ENCODE assay signal across 9 cellular contexts in the genomic region with DNA sequence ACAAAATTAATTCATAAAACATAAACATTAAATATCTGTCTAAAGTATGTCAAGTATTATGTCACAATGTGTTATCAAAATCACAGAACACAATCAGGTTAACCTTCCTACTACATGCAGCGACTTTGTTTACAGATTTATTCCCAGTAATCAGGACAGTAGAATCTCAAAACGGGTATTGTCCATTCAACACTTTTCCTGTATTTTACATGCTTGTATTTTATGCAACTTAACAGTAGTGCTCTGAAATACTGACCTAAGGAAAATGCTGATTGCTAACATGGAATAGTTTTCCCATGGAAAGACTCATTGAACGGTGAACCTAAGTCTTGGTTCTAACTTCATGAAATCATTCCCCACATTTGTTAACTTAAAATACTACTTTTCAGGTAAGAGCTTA. TPM values are rescaled to one million over a fixed set of nuclear protein-coding genes. Genes with fewer than 3 reads are reported as not detected.
DNase-seq lines count a peak whose midpoint lies in the region; ATAC-seq, FAIRE-seq and TF ChIP-seq lines count a peak whose summit lies in the region.
"Had no signal": no experiment of that assay in that cellular context is flagged by ENCODE, and none has a peak within 500 bp of the region (broad histone marks: within the 10 kb centered on the region; RNA-seq: fewer than 3 reads in every experiment).

No MANE protein-coding gene starts in this region.

- no peak for TF ChIP-seq EP300 in A549 (IDR thresholded peaks at IDR 0.05)

- BruUV-seq in mammary epithelial cell (replicated peaks; lab: Mats Ljungman, UMichigan) = no TSS peak

- no peak for FAIRE-seq in A549 (lab: Jason Lieb, UNC)

- POLR2A ChIA-PET in A549 (lab: Yijun Ruan, JAX) = no interaction called here

- WGBS in A549 (ENCODE audit: missing lambda C conversion rate) = 3% methylated on average over 3 of the region's 3 CpGs
- WGBS in mammary epithelial cell (ENCODE audit: low coverage, missing lambda C conversion rate) = 3% methylated on average over 3 of the region's 3 CpGs

- H3K27ac ChIP-seq in A549 (no peak overlapping the region), HUES48 (ENCODE audit: low read depth, low read length) (no peak overlapping the region), mammary epithelial cell (ENCODE audit: insufficient read depth, low read depth, low read length) (peak overlapping the region; percentile 94), mucosa of rectum (ENCODE audit: low read depth in 2 of 2, low read length in 2 of 2) (no peak overlapping the region)

- dilution Hi-C loops in mammary epithelial cell (cut with HindIII; ENCODE audit: low sequenced_read_pairs) = loop anchor here (5.0 kb wide), 1 partner anchor 81 kb away; no protein-coding TSS in a partner anchor

- peaks cover 26% of the 10 kb centered on the region for H3K4me1 ChIP-seq in A549
- peaks cover 19% of the 10 kb centered on the region for H3K4me1 ChIP-seq in HUES48 (ENCODE audit: control insufficient read depth, insufficient read depth, low read length)
- H3K4me1 ChIP-seq in mammary epithelial cell (ENCODE audit: insufficient read depth, low read length) = peaks cover 18% of the 10 kb centered on the region
- H3K4me1 ChIP-seq in mucosa of rectum (ENCODE audit: control insufficient read depth in 2 of 2, insufficient read depth in 2 of 2, low read length in 2 of 2) = peaks cover 7 to 9% of the 10 kb centered on the region in 2 donors

- ATAC-seq in A549 = no peak

- H3K9ac ChIP-seq in HUES48 (ENCODE audit: low read depth, low read length) (peak overlapping the region; percentile 95), mammary epithelial cell (ENCODE audit: insufficient read depth, low read length) (peak overlapping the region; percentile 98), mucosa of rectum (ENCODE audit: low read depth in 1 of 2, low read length in 2 of 2) (peak overlapping the region in 1 of 2 donors; percentile 52)

- no peak for DNase-seq in A549 (ENCODE audit: low read depth in 1 of 2, low spot score in 1 of 2)
- no peak for DNase-seq in mammary epithelial cell
- no peak for DNase-seq in Kasumi-1 (lab: John Stamatoyannopoulos, UW)
- DNase-seq in mesenteric fat pad (ENCODE audit: low spot score) = no peak
- DNase-seq in NCI-H526 treated with DMSO at 0.1 percent for 48 hours (lab: John Stamatoyannopoulos, UW) = no peak
- no peak for DNase-seq in COLO829 (ENCODE audit: low spot score)
- DNase-seq: activated gamma-delta T cell treated with Interleukin-2 at 50 U/mL for 16 hours had no signal

- H3K4me2 ChIP-seq in A549 (peak overlapping the region; percentile 84), mammary epithelial cell (ENCODE audit: insufficient read depth, low read depth, low read length) (peak overlapping the region; percentile 93)

- H3K4me3 ChIP-seq in A549 (peak overlapping the region; percentile 84), HUES48 (ENCODE audit: low read depth, low read length) (peak overlapping the region; percentile 90), mammary epithelial cell (replicated peaks in 1 of 3; ENCODE audit: insufficient read depth in 1 of 3, low read depth in 2 of 3, low read length in 3 of 3) (peak overlapping the region; percentile 83 to 99 (median 93)), mucosa of rectum (ENCODE audit: low read length in 2 of 2) (peak overlapping the region; percentile 85 to 95)

- no peak overlapping the region for H2AFZ ChIP-seq in mammary epithelial cell (ENCODE audit: low read depth, low read length)

- TF ChIP-seq POLR2A in A549 (IDR thresholded peaks at IDR 0.05; ENCODE audit: low read length) = no peak

- H3K9me3 ChIP-seq in A549 (no peaks in the 10 kb centered on the region), HUES48 (ENCODE audit: control insufficient read depth, insufficient read depth, low read length) (no peaks in the 10 kb centered on the region), mammary epithelial cell (replicated peaks; ENCODE audit: insufficient read depth, low read length) (no peaks in the 10 kb centered on the region), mucosa of rectum (ENCODE audit: control insufficient read depth in 2 of 2, low read length in 2 of 2) (no peaks in the 10 kb centered on the region)

- in situ Hi-C loops in mammary epithelial cell (cut with MboI; ENCODE audit: low sequenced_read_pairs in 2 of 2) = no loop called here

- intact Hi-C loops in mammary epithelial cell (cut with micrococcal nuclease) = no loop called here

- CTCF ChIA-PET in A549 (lab: Yijun Ruan, JAX) = interaction anchor here (1.2 to 1.7 kb wide), 2 partner anchors 13 to 73 kb away, joined by 3 read pairs; no protein-coding TSS in a partner anchor
- CTCF ChIA-PET in mammary epithelial cell (lab: Charles Lee; ENCODE audit: low non-redundant PET) = no interaction called here

- no peaks in the 10 kb centered on the region for H3K27me3 ChIP-seq in HUES48 (ENCODE audit: control insufficient read depth, insufficient read depth, low read length)
- H3K27me3 ChIP-seq in mammary epithelial cell (ENCODE audit: insufficient read depth, low read length) = no peaks in the 10 kb centered on the region
- H3K27me3 ChIP-seq in mucosa of rectum (ENCODE audit: control insufficient read depth in 2 of 2, insufficient read depth in 2 of 2, low read length in 2 of 2) = no peaks in the 10 kb centered on the region

- peaks cover 66% of the 10 kb centered on the region for H3K36me3 ChIP-seq in HUES48 (ENCODE audit: control insufficient read depth, insufficient read depth, low read length)
- peaks cover 23% of the 10 kb centered on the region for H3K36me3 ChIP-seq in mammary epithelial cell (ENCODE audit: insufficient read depth, low read length)
- H3K36me3 ChIP-seq in mucosa of rectum (ENCODE audit: control insufficient read depth in 2 of 2, insufficient read depth in 2 of 2, low read length in 2 of 2) = peaks cover 28 to 29% of the 10 kb centered on the region in 2 donors

- TF ChIP-seq RAD21 in A549 (conservative IDR thresholded peaks at IDR 0.05 in 1 of 2, IDR thresholded peaks at IDR 0.05 in 1 of 2) = no peak

- H4K20me1 ChIP-seq in mammary epithelial cell (ENCODE audit: insufficient read depth, low read length) = peaks cover 29% of the 10 kb centered on the region

- TF ChIP-seq CTCF in A549 (IDR thresholded peaks at IDR 0.05) = no peak
- no peak for TF ChIP-seq CTCF in mammary epithelial cell (conservative IDR thresholded peaks at IDR 0.05 in 1 of 2, IDR thresholded peaks at IDR 0.05 in 1 of 2; ENCODE audit: extremely low read depth in 1 of 2, insufficient read depth in 1 of 2, low read depth in 1 of 2, low read length in 2 of 2)

- peaks cover 75% of the 10 kb centered on the region for H3K79me2 ChIP-seq in mammary epithelial cell (ENCODE audit: insufficient read depth, low read length)

TF ChIP-seq in A549, 52 proteins besides CTCF, POLR2A, EP300 and RAD21:
- TF ChIP-seq, protein P1, sequence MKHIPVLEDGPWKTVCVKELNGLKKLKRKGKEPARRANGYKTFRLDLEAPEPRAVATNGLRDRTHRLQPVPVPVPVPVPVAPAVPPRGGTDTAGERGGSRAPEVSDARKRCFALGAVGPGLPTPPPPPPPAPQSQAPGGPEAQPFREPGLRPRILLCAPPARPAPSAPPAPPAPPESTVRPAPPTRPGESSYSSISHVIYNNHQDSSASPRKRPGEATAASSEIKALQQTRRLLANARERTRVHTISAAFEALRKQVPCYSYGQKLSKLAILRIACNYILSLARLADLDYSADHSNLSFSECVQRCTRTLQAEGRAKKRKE (CRISPR knock-in tag; IDR thresholded peaks at IDR 0.05; ENCODE audit: low read depth) = no peak
- no peak for TF ChIP-seq HMGXB4 (CRISPR knock-in tag; IDR thresholded peaks at IDR 0.05; ENCODE audit: borderline replicate concordance)

RNA-seq across cellular contexts. Expression of gene SERBP1, which starts 2.3 kb away (rescaled TPM):
- polyA plus RNA-seq in A549 (2011; rRNA removed) (145 and 333 TPM in 2 replicates), A549 (2017; fragmentation: RNase III; extraction: RNeasy Plus Mini Kit Qiagen cat#74134 plus additional on column Dnase treatment) (222 to 254 TPM (median 237 TPM) in 3 replicates), mammary epithelial cell (229 TPM)
- 108 and 146 TPM in 2 replicates for polyA plus RNA-seq in A549 (2012; cell fraction: cytosol; rRNA removed)
- 50.0 and 65.7 TPM in 2 replicates for polyA plus RNA-seq in A549 (2012; cell fraction: nucleus; rRNA removed)
- 75.8 and 93.7 TPM in 2 replicates for polyA minus RNA-seq in A549 (2011; rRNA and poly(A)+ RNA removed)
- total RNA-seq in mammary epithelial cell (100 to 1,000 TPM; 166 to 276 TPM), mesenteric fat pad (151 TPM)
- 119 TPM for polyA minus RNA-seq in mammary epithelial cell
